Comparison of ENCODE assay signal across 8 cellular contexts in the genomic region with DNA sequence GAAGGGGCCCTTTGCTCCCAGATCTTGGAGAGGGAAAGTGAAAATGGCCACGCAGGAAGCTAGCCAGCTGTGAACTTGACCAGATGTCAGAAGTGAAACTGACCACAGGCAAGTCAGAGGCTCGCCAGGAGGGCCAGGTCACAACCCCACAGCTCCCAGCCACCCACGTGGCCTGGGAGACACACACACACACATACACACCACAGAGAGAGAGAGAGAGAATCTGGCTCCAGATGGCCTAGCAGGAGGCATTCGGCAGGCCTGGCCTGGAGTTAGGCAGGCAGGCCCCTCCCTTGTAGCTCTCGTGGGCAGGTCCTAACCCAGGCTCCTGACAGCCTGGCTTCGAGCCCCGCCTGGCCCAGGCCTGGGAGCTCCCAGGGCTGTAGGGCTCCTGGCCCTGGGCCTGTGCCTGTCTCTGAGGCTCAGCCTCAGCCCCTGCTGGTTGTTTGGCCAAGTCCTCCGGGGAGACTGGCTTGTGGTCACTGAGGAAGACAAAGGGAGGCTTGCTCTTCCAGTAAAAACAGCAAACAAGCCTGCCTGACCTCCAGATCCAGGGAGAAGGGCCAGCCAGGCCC. TPM values are rescaled to one million over a fixed set of nuclear protein-coding genes. Genes with fewer than 3 reads are reported as not detected.
DNase-seq lines count a peak whose midpoint lies in the region; ATAC-seq and TF ChIP-seq lines count a peak whose summit lies in the region.
"Had no signal": no experiment of that assay in that cellular context is flagged by ENCODE, and none has a peak within 500 bp of the region (broad histone marks: within the 10 kb centered on the region; RNA-seq: fewer than 3 reads in every experiment).

No MANE protein-coding gene starts in this region.

- peak; percentile 28 to 70 for TF ChIP-seq RAD21 in liver (IDR thresholded peaks at IDR 0.05)

- H3K9me3 ChIP-seq in colonic mucosa (no peaks in the 10 kb centered on the region), liver (ENCODE audit: control insufficient read depth in 4 of 4, low read length in 3 of 4) (no peaks in the 10 kb centered on the region)

- TF ChIP-seq CTCF in colonic mucosa (IDR thresholded peaks at IDR 0.05): no peak
- TF ChIP-seq CTCF in liver (IDR thresholded peaks at IDR 0.05; ENCODE audit: low read depth, low read length, missing input control): peak; percentile 36

- peak overlapping the region in 1 of 2 donors; percentile 46 for H3K9ac ChIP-seq in colonic mucosa (ENCODE audit: low read depth in 2 of 2, low read length in 2 of 2)
- peak overlapping the region; percentile 4 to 7 for H3K9ac ChIP-seq in liver (ENCODE audit: low read depth in 1 of 2, low read length in 2 of 2)

- DNase-seq in NCI-H82 (lab: John Stamatoyannopoulos, UW) (peak; percentile 98), colonic mucosa (peak; percentile 55), superior temporal gyrus (ENCODE audit: extremely low spot score) (peak; percentile 64), NCI-H2107 treated with DMSO at 0.1 percent for 48 hours (lab: John Stamatoyannopoulos, UW; ENCODE audit: unreplicated experiment) (no peak)

- H3K27ac ChIP-seq in colonic mucosa (peak overlapping the region; percentile 44), liver (ENCODE audit: low read depth in 1 of 2, low read length in 2 of 2) (peak overlapping the region; percentile 80 to 82)

- ATAC-seq in GM18867 (IDR thresholded peaks at IDR 0.05; ENCODE audit: unreplicated experiment) (peak; percentile 76), HG02870 (IDR thresholded peaks at IDR 0.05; ENCODE audit: unreplicated experiment) (peak; percentile 88)

- 5% methylated on average over 8 of the region's 8 CpGs for WGBS in liver

- H3K36me3 ChIP-seq in colonic mucosa (no peaks in the 10 kb centered on the region), liver (ENCODE audit: control insufficient read depth in 4 of 4, insufficient read depth in 3 of 4, low read depth in 1 of 4, low read length in 3 of 4) (no peaks in the 10 kb centered on the region)

- H3K4me1 ChIP-seq in colonic mucosa: peaks cover 6% of the 10 kb centered on the region
- peaks cover 7 to 18% (median 15%) of the 10 kb centered on the region in 4 donors for H3K4me1 ChIP-seq in liver (ENCODE audit: control insufficient read depth in 4 of 4, insufficient read depth in 4 of 4, low read length in 3 of 4)

- H3K27me3 ChIP-seq in colonic mucosa (no peaks in the 10 kb centered on the region), liver (ENCODE audit: control insufficient read depth in 4 of 4, insufficient read depth in 4 of 4, low read length in 3 of 4) (no peaks in the 10 kb centered on the region)

- intact Hi-C loops in colonic mucosa (cut with DNase I): no loop called here

- H3K4me3 ChIP-seq in colonic mucosa (no peak overlapping the region), liver (ENCODE audit: low read depth in 1 of 3, low read length in 3 of 3) (no peak overlapping the region)

TF ChIP-seq in liver, 16 proteins besides CTCF, POLR2A, EP300 and RAD21:
- TF ChIP-seq HNF4A (conservative IDR thresholded peaks at IDR 0.05) (peak; percentile 62 to 72), HNF4G (IDR thresholded peaks at IDR 0.05) (peak; percentile 28), SP1 (IDR thresholded peaks at IDR 0.05) (peak; percentile 97), ATF3 (IDR thresholded peaks at IDR 0.05) (peak; percentile 59), ZBTB33 (IDR thresholded peaks at IDR 0.05) (peak; percentile 89), GABPA (IDR thresholded peaks at IDR 0.05 in 1 of 2, conservative IDR thresholded peaks at IDR 0.05 in 1 of 2) (peak in 1 of 2 donors; percentile 65), JUND (IDR thresholded peaks at IDR 0.05) (peak; percentile 58 to 71), NR2F2 (IDR thresholded peaks at IDR 0.05) (peak; percentile 99), TAF1 (conservative IDR thresholded peaks at IDR 0.05) (peak; percentile 78), FOXA1 (IDR thresholded peaks at IDR 0.05) (peak; percentile 56), YY1 (IDR thresholded peaks at IDR 0.05) (peak; percentile 96), RXRA (IDR thresholded peaks at IDR 0.05) (peak; percentile 96), EGR1 (IDR thresholded peaks at IDR 0.05; ENCODE audit: low read depth in 2 of 2) (peak; percentile 53 to 80), FOXA2 (IDR thresholded peaks at IDR 0.05) (peak; percentile 45)
- TF ChIP-seq, protein P1, sequence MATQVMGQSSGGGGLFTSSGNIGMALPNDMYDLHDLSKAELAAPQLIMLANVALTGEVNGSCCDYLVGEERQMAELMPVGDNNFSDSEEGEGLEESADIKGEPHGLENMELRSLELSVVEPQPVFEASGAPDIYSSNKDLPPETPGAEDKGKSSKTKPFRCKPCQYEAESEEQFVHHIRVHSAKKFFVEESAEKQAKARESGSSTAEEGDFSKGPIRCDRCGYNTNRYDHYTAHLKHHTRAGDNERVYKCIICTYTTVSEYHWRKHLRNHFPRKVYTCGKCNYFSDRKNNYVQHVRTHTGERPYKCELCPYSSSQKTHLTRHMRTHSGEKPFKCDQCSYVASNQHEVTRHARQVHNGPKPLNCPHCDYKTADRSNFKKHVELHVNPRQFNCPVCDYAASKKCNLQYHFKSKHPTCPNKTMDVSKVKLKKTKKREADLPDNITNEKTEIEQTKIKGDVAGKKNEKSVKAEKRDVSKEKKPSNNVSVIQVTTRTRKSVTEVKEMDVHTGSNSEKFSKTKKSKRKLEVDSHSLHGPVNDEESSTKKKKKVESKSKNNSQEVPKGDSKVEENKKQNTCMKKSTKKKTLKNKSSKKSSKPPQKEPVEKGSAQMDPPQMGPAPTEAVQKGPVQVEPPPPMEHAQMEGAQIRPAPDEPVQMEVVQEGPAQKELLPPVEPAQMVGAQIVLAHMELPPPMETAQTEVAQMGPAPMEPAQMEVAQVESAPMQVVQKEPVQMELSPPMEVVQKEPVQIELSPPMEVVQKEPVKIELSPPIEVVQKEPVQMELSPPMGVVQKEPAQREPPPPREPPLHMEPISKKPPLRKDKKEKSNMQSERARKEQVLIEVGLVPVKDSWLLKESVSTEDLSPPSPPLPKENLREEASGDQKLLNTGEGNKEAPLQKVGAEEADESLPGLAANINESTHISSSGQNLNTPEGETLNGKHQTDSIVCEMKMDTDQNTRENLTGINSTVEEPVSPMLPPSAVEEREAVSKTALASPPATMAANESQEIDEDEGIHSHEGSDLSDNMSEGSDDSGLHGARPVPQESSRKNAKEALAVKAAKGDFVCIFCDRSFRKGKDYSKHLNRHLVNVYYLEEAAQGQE (IDR thresholded peaks at IDR 0.05): peak; percentile 78
- TF ChIP-seq, protein P2, sequence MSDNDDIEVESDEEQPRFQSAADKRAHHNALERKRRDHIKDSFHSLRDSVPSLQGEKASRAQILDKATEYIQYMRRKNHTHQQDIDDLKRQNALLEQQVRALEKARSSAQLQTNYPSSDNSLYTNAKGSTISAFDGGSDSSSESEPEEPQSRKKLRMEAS (IDR thresholded peaks at IDR 0.05): peak; percentile 99

RNA-seq across cellular contexts. Expression of gene NGFR, which starts 20.2 kb away (rescaled TPM):
- total RNA-seq in colonic mucosa (1 to 10 TPM in 1 of 2 donors, under 1 TPM in 1; 0.49 to 2.7 TPM), liver (10 to 100 TPM; 10.7 to 11.0 TPM)
- 10 to 100 TPM in 1 of 2 donors, 1 to 10 TPM in 1; 6.9 to 10.3 TPM for polyA plus RNA-seq in liver
- total RNA-seq: dermis microvascular lymphatic vessel endothelial cell had no signal
